Comparison of ENCODE assay signal across 9 cellular contexts in the genomic region with DNA sequence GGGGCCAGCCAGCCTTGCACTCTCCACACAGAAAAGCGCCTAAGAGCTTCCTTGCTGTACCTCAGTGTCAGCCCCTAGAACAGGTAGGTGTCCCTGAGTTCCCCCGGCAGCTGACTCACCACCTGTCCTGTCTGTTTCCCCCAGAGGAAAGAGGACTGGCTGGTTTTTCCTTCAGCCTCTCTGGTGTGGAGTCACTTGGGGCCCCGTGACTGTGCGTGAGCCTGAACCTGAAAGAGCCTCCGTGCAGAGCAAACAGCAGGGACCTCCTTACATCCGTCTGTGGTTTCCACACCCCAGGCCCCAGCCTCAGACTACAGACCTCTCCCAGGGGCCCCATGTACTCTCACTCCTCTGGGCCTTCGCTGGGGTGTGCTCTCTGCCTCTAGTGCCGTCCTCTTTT.
DNase-seq lines count a peak whose midpoint lies in the region; ATAC-seq and TF ChIP-seq lines count a peak whose summit lies in the region.
"Had no signal": no experiment of that assay in that cellular context is flagged by ENCODE, and none has a peak within 500 bp of the region (broad histone marks: within the 10 kb centered on the region; RNA-seq: fewer than 3 reads in every experiment).

No MANE protein-coding gene starts in this region.

- POLR2A ChIA-PET in activated CD4-positive, alpha-beta memory T cell treated with anti-CD3 and anti-CD28 coated beads for 36 hours (lab: Charles Lee) = interaction anchor here (2.0 kb wide), 1 partner anchor 15 kb away, joined by 6 read pairs; no protein-coding TSS in a partner anchor

- H3K36me3 Mint-ChIP-seq in activated CD4-positive, alpha-beta memory T cell treated with anti-CD3 and anti-CD28 coated beads for 36 hours = no peaks in the 10 kb centered on the region

- ATAC-seq in HG03095 (IDR thresholded peaks at IDR 0.05; ENCODE audit: unreplicated experiment) (peak; percentile 67), foreskin keratinocyte (peak; percentile 18), GM21717 (IDR thresholded peaks at IDR 0.05; ENCODE audit: unreplicated experiment) (no peak), gastrocnemius medialis (no peak), Right ventricle myocardium superior (ENCODE audit: poor library complexity) (no peak)

- H3K27me3 ChIP-seq in foreskin keratinocyte = peaks cover 9% of the 10 kb centered on the region
- H3K27me3 ChIP-seq in gastrocnemius medialis = no peaks in the 10 kb centered on the region
- H3K27me3 ChIP-seq: cardiac muscle cell had no signal

- intact Hi-C loops in activated CD4-positive, alpha-beta memory T cell treated with anti-CD3 and anti-CD28 coated beads for 36 hours (cut with micrococcal nuclease) = loop anchor here (1.0 kb wide), 1 partner anchor 39 kb away; no protein-coding TSS in a partner anchor
- intact Hi-C loops in gastrocnemius medialis (cut with DNase I; ENCODE audit: low total_unique reads) (no loop called here), Right ventricle myocardium superior (cut with DNase I) (no loop called here)

- no peaks in the 10 kb centered on the region for H3K36me3 ChIP-seq in gastrocnemius medialis
- H3K36me3 ChIP-seq: cardiac muscle cell had no signal

- in situ Hi-C loops in gastrocnemius medialis (cut with MboI; ENCODE audit: low sequenced_read_pairs in 4 of 4) = no loop called here

- TF ChIP-seq POLR2A in gastrocnemius medialis (IDR thresholded peaks at IDR 0.05) = no peak

- H3K4me3 ChIP-seq in gastrocnemius medialis = no peak overlapping the region
- H3K4me3 ChIP-seq: cardiac muscle cell had no signal

- peaks cover 25% of the 10 kb centered on the region for H3K4me1 Mint-ChIP-seq in activated CD4-positive, alpha-beta memory T cell treated with anti-CD3 and anti-CD28 coated beads for 36 hours (ENCODE audit: low read depth)

- H3K4me1 ChIP-seq in foreskin keratinocyte (no peaks in the 10 kb centered on the region), gastrocnemius medialis (no peaks in the 10 kb centered on the region)

- H3K4me3 Mint-ChIP-seq in activated CD4-positive, alpha-beta memory T cell treated with anti-CD3 and anti-CD28 coated beads for 36 hours = no peak overlapping the region

- no peaks in the 10 kb centered on the region for H3K9me3 ChIP-seq in gastrocnemius medialis

- H3K27ac Mint-ChIP-seq in activated CD4-positive, alpha-beta memory T cell treated with anti-CD3 and anti-CD28 coated beads for 36 hours = peak overlapping the region; percentile 4

- H3K27me3 Mint-ChIP-seq in activated CD4-positive, alpha-beta memory T cell treated with anti-CD3 and anti-CD28 coated beads for 36 hours = no peaks in the 10 kb centered on the region

- DNase-seq in activated CD4-positive, alpha-beta memory T cell treated with anti-CD3 and anti-CD28 coated beads for 36 hours = peak; percentile 80
- DNase-seq in foreskin keratinocyte = no peak
- peak; percentile 63 for DNase-seq in stimulated activated naive CD4-positive, alpha-beta T cell treated with Interleukin-2 at 50 U/mL for 16 hours (lab: John Stamatoyannopoulos, UW)
- DNase-seq in gastrocnemius medialis = no peak
- no peak for DNase-seq in Right ventricle myocardium superior
- no peak for DNase-seq in DMS 273 (lab: John Stamatoyannopoulos, UW; ENCODE audit: unreplicated experiment)

- peaks cover 2% of the 10 kb centered on the region for H3K9me3 Mint-ChIP-seq in activated CD4-positive, alpha-beta memory T cell treated with anti-CD3 and anti-CD28 coated beads for 36 hours

- CTCF ChIA-PET in activated CD4-positive, alpha-beta memory T cell treated with anti-CD3 and anti-CD28 coated beads for 36 hours (lab: Charles Lee) = interaction anchor here (1.0 to 2.4 kb wide), 6 partner anchors 9 to 81 kb away, joined by 3 to 6 read pairs (median 4); no protein-coding TSS in a partner anchor

- TF ChIP-seq CTCF in foreskin keratinocyte (conservative IDR thresholded peaks at IDR 0.05) (no peak), gastrocnemius medialis (IDR thresholded peaks at IDR 0.05 in 4 of 5, conservative IDR thresholded peaks at IDR 0.05 in 1 of 5) (no peak)

- H3K27ac ChIP-seq in foreskin keratinocyte (no peak overlapping the region), gastrocnemius medialis (no peak overlapping the region)
- H3K27ac ChIP-seq: cardiac muscle cell had no signal

Comparison
In these comparisons a context has a peak if more than half of its experiments do, and no peak if none do; other contexts are left out.
1. ATAC-seq: peak in HG03095 (single experiment) and foreskin keratinocyte (single experiment); none in GM21717 (single experiment), gastrocnemius medialis (0 of 2) and Right ventricle myocardium superior (single experiment).
2. DNase-seq: peak in activated CD4-positive, alpha-beta memory T cell treated with anti-CD3 and anti-CD28 coated beads for 36 hours (single experiment) and stimulated activated naive CD4-positive, alpha-beta T cell treated with Interleukin-2 at 50 U/mL for 16 hours (single experiment); none in foreskin keratinocyte (0 of 2), gastrocnemius medialis (0 of 2), Right ventricle myocardium superior (single experiment) and DMS 273 (single experiment).